ENCODE assay signal across 1 cellular context in the genomic region with DNA sequence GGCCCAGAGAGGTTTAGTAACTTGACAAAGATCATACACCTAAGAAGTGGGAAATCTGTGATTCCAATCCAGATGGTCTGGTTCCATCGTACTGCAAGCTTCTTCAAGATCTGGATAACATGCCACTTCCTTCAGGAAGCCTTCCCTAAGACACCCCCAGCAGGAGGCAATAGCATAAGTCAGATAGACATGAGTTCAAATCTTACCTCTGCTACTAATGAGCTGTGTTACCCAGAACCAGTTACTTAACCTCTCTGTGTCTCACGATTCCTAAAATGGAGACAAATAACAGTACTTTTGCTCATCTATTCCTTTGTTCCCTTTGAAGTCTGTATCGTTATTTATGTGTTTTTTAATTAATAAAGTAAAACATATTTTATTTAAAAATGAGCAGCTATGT.
TF ChIP-seq lines count a peak whose summit lies in the region.

No MANE protein-coding gene starts in this region.

TF ChIP-seq in K562, 482 proteins besides CTCF, POLR2A, EP300 and RAD21:
- 0 out of 2 replicates have a peak, but pooled peaks have one; percentile 41 for TF ChIP-seq HDAC2 (IDR thresholded peaks at IDR 0.05)
- TF ChIP-seq ZFP36 (IDR thresholded peaks at IDR 0.05; ENCODE audit: low read depth, low read length, partially characterized antibody): peak; percentile 74
- TF ChIP-seq, protein P1, sequence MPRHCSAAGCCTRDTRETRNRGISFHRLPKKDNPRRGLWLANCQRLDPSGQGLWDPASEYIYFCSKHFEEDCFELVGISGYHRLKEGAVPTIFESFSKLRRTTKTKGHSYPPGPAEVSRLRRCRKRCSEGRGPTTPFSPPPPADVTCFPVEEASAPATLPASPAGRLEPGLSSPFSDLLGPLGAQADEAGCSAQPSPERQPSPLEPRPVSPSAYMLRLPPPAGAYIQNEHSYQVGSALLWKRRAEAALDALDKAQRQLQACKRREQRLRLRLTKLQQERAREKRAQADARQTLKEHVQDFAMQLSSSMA (CRISPR knock-in tag; IDR thresholded peaks at IDR 0.05): no peak
- TF ChIP-seq KDM1A (IDR thresholded peaks at IDR 0.05): peak in 1 of 2 experiments; percentile 79; a peak in 2 of 4 replicates
- TF ChIP-seq ADNP (tag; IDR thresholded peaks at IDR 0.05): peak; percentile 89
- TF ChIP-seq SREBF2 (CRISPR knock-in tag; IDR thresholded peaks at IDR 0.05): no peak
- peak; percentile 88 for TF ChIP-seq RBM25 (IDR thresholded peaks at IDR 0.05; ENCODE audit: low read depth, low read length, severe bottlenecking)
- TF ChIP-seq CEBPG (CRISPR knock-in tag; IDR thresholded peaks at IDR 0.05): no peak
- TF ChIP-seq CEBPG (tag; conservative IDR thresholded peaks at IDR 0.05 in 1 of 2, IDR thresholded peaks at IDR 0.05 in 1 of 2): no peak
- TF ChIP-seq BCOR (IDR thresholded peaks at IDR 0.05): peak; percentile 81
- no peak for TF ChIP-seq ZFP30 (CRISPR knock-in tag; IDR thresholded peaks at IDR 0.05; ENCODE audit: borderline replicate concordance)
- TF ChIP-seq CHD4 (IDR thresholded peaks at IDR 0.05; ENCODE audit: insufficient read depth, insufficient replicate concordance, low read depth, low read length, poor library complexity, severe bottlenecking): peak; percentile 27
- TF ChIP-seq, protein P2, sequence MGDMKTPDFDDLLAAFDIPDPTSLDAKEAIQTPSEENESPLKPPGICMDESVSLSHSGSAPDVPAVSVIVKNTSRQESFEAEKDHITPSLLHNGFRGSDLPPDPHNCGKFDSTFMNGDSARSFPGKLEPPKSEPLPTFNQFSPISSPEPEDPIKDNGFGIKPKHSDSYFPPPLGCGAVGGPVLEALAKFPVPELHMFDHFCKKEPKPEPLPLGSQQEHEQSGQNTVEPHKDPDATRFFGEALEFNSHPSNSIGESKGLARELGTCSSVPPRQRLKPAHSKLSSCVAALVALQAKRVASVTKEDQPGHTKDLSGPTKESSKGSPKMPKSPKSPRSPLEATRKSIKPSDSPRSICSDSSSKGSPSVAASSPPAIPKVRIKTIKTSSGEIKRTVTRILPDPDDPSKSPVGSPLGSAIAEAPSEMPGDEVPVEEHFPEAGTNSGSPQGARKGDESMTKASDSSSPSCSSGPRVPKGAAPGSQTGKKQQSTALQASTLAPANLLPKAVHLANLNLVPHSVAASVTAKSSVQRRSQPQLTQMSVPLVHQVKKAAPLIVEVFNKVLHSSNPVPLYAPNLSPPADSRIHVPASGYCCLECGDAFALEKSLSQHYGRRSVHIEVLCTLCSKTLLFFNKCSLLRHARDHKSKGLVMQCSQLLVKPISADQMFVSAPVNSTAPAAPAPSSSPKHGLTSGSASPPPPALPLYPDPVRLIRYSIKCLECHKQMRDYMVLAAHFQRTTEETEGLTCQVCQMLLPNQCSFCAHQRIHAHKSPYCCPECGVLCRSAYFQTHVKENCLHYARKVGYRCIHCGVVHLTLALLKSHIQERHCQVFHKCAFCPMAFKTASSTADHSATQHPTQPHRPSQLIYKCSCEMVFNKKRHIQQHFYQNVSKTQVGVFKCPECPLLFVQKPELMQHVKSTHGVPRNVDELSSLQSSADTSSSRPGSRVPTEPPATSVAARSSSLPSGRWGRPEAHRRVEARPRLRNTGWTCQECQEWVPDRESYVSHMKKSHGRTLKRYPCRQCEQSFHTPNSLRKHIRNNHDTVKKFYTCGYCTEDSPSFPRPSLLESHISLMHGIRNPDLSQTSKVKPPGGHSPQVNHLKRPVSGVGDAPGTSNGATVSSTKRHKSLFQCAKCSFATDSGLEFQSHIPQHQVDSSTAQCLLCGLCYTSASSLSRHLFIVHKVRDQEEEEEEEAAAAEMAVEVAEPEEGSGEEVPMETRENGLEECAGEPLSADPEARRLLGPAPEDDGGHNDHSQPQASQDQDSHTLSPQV (IDR thresholded peaks at IDR 0.05): no peak
- TF ChIP-seq MTA2 (IDR thresholded peaks at IDR 0.05; ENCODE audit: low read depth): no peak
- TF ChIP-seq, protein P3, sequence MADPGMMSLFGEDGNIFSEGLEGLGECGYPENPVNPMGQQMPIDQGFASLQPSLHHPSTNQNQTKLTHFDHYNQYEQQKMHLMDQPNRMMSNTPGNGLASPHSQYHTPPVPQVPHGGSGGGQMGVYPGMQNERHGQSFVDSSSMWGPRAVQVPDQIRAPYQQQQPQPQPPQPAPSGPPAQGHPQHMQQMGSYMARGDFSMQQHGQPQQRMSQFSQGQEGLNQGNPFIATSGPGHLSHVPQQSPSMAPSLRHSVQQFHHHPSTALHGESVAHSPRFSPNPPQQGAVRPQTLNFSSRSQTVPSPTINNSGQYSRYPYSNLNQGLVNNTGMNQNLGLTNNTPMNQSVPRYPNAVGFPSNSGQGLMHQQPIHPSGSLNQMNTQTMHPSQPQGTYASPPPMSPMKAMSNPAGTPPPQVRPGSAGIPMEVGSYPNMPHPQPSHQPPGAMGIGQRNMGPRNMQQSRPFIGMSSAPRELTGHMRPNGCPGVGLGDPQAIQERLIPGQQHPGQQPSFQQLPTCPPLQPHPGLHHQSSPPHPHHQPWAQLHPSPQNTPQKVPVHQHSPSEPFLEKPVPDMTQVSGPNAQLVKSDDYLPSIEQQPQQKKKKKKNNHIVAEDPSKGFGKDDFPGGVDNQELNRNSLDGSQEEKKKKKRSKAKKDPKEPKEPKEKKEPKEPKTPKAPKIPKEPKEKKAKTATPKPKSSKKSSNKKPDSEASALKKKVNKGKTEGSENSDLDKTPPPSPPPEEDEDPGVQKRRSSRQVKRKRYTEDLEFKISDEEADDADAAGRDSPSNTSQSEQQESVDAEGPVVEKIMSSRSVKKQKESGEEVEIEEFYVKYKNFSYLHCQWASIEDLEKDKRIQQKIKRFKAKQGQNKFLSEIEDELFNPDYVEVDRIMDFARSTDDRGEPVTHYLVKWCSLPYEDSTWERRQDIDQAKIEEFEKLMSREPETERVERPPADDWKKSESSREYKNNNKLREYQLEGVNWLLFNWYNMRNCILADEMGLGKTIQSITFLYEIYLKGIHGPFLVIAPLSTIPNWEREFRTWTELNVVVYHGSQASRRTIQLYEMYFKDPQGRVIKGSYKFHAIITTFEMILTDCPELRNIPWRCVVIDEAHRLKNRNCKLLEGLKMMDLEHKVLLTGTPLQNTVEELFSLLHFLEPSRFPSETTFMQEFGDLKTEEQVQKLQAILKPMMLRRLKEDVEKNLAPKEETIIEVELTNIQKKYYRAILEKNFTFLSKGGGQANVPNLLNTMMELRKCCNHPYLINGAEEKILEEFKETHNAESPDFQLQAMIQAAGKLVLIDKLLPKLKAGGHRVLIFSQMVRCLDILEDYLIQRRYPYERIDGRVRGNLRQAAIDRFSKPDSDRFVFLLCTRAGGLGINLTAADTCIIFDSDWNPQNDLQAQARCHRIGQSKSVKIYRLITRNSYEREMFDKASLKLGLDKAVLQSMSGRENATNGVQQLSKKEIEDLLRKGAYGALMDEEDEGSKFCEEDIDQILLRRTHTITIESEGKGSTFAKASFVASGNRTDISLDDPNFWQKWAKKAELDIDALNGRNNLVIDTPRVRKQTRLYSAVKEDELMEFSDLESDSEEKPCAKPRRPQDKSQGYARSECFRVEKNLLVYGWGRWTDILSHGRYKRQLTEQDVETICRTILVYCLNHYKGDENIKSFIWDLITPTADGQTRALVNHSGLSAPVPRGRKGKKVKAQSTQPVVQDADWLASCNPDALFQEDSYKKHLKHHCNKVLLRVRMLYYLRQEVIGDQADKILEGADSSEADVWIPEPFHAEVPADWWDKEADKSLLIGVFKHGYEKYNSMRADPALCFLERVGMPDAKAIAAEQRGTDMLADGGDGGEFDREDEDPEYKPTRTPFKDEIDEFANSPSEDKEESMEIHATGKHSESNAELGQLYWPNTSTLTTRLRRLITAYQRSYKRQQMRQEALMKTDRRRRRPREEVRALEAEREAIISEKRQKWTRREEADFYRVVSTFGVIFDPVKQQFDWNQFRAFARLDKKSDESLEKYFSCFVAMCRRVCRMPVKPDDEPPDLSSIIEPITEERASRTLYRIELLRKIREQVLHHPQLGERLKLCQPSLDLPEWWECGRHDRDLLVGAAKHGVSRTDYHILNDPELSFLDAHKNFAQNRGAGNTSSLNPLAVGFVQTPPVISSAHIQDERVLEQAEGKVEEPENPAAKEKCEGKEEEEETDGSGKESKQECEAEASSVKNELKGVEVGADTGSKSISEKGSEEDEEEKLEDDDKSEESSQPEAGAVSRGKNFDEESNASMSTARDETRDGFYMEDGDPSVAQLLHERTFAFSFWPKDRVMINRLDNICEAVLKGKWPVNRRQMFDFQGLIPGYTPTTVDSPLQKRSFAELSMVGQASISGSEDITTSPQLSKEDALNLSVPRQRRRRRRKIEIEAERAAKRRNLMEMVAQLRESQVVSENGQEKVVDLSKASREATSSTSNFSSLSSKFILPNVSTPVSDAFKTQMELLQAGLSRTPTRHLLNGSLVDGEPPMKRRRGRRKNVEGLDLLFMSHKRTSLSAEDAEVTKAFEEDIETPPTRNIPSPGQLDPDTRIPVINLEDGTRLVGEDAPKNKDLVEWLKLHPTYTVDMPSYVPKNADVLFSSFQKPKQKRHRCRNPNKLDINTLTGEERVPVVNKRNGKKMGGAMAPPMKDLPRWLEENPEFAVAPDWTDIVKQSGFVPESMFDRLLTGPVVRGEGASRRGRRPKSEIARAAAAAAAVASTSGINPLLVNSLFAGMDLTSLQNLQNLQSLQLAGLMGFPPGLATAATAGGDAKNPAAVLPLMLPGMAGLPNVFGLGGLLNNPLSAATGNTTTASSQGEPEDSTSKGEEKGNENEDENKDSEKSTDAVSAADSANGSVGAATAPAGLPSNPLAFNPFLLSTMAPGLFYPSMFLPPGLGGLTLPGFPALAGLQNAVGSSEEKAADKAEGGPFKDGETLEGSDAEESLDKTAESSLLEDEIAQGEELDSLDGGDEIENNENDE (IDR thresholded peaks at IDR 0.05; ENCODE audit: low read depth, low read length): no peak
- no peak for TF ChIP-seq FIP1L1 (IDR thresholded peaks at IDR 0.05; ENCODE audit: low read depth, low read length, poor library complexity, severe bottlenecking)
- TF ChIP-seq STAT5B (CRISPR knock-in tag; IDR thresholded peaks at IDR 0.05): no peak
- TF ChIP-seq KHSRP (IDR thresholded peaks at IDR 0.05): no peak
- no peak for TF ChIP-seq POLR2B (IDR thresholded peaks at IDR 0.05; ENCODE audit: low read depth, partially characterized antibody)
TF ChIP-seq in K562: peak in this region for 7.
